1 cellular context compared by ENCODE assay signal in genomic region chr4:41143721-41144379, GRCh38.
TF ChIP-seq lines count a peak whose summit lies in the region.

No MANE protein-coding gene starts in this region.

TF ChIP-seq in GM23338, 12 proteins besides CTCF, POLR2A, EP300 and RAD21 (continued from another document):
- no peak for TF ChIP-seq EZH2 (IDR thresholded peaks at IDR 0.05; ENCODE audit: low read depth, unreplicated experiment)
- TF ChIP-seq ZNF331 (CRISPR knock-in tag; IDR thresholded peaks at IDR 0.05; ENCODE audit: low read depth), result no peak
- TF ChIP-seq ZNF462 (CRISPR knock-in tag; IDR thresholded peaks at IDR 0.05), result no peak
TF ChIP-seq in GM23338: peak in this region for 0.
